Comparison of ENCODE assay signal across 14 cellular contexts in the genomic region with DNA sequence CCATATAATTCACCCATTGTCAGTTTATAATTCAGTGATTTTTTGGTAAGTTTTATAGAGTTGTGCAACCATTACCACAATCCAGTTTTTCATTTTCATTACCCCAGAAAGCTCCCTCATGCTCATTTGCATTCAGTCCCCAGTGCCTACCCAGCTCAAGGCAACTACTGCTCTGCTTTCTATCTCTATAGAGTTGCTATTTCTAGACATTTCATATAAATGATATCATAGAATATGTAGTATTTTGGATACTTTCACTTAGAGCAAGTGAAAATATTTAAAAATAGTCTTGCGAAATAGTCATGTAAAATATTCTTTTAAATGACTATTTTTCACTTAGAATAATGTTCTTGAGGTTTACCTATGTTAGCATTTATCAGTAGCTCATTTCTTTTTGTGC.
DNase-seq lines count a peak whose midpoint lies in the region; ATAC-seq lines count a peak whose summit lies in the region.
"Had no signal": no experiment of that assay in that cellular context is flagged by ENCODE, and none has a peak within 500 bp of the region (broad histone marks: within the 10 kb centered on the region; RNA-seq: fewer than 3 reads in every experiment).

No MANE protein-coding gene starts in this region.

- DNase-seq in dedifferentiated amniotic fluid mesenchymal stem cell (ENCODE audit: extremely low spot score) (peak; percentile 18), globus pallidus (ENCODE audit: low spot score) (no peak), activated gamma-delta T cell (lab: John Stamatoyannopoulos, UW) (no peak), NCI-H524 (lab: John Stamatoyannopoulos, UW) (no peak)
- no peak for DNase-seq in stimulated activated naive CD4-positive, alpha-beta T cell (lab: John Stamatoyannopoulos, UW)
- DNase-seq: DMS79 treated with DMSO at 0.1 percent for 48 hours; NCI-H1436; NCI-H446 treated with DMSO at 0.1 percent for 48 hours; stimulated activated naive B cell treated with anti-CD40 and anti-IgM and Interleukin-4, amounts not matched to agents 10 μg/mL and 1 μg/mL and 100 μg/mL, for 72 hours; T-helper 1 cell had no signal

- ATAC-seq in GM19043 (IDR thresholded peaks at IDR 0.05; ENCODE audit: low read depth, unreplicated experiment) (peak; percentile 70), GM21717 (IDR thresholded peaks at IDR 0.05; ENCODE audit: unreplicated experiment) (peak; percentile 92), HG03139 (IDR thresholded peaks at IDR 0.05; ENCODE audit: unreplicated experiment) (peak; percentile 58)
- ATAC-seq: gastroesophageal sphincter; stimulated activated naive B cell treated with anti-CD40 and anti-IgM and Interleukin-4, amounts not matched to agents 10 μg/mL and 1 μg/mL and 100 μg/mL, for 72 hours had no signal
